In the genomic region with DNA sequence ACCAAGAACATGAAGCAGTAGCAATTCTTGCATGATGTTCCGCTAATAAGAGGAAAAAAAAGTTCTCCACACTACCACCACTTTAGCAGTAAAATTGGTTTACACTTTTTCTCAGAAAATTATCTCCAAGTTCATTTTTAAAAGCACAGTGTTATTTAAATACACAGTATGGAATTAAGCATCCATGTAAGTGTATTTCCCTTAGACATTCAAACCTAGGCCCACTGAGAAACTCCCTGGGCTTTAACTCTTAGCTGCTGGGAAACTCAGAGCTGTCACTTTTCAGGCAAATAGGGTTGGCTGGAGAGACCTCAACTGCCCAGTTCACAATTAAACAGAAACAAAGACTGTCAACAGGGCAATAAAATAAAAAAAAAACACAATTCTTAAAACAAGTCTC, we compare ENCODE assay signal across 12 cellular contexts. TPM values are rescaled to one million over a fixed set of nuclear protein-coding genes. Genes with fewer than 3 reads are reported as not detected.
DNase-seq lines count a peak whose midpoint lies in the region; ATAC-seq and TF ChIP-seq lines count a peak whose summit lies in the region.
"Had no signal": no experiment of that assay in that cellular context is flagged by ENCODE, and none has a peak within 500 bp of the region (broad histone marks: within the 10 kb centered on the region; RNA-seq: fewer than 3 reads in every experiment).

No MANE protein-coding gene starts in this region.

- H3K4me1 ChIP-seq in left ventricle myocardium inferior: peaks cover 62% of the 10 kb centered on the region
- peaks cover 44% of the 10 kb centered on the region for H3K4me1 ChIP-seq in muscle layer of colon (ENCODE audit: insufficient read depth, low read length)

- H3K9ac ChIP-seq in muscle layer of colon (ENCODE audit: low read length): peak overlapping the region; percentile 85

- intact Hi-C loops in left ventricle myocardium inferior (cut with micrococcal nuclease): no loop called here
- intact Hi-C loops in cardiac septum (cut with DNase I): no loop called here

- H3K4me3 ChIP-seq in left ventricle myocardium inferior: peak overlapping the region; percentile 74
- H3K4me3 ChIP-seq in muscle layer of colon (ENCODE audit: low read depth in 1 of 2, low read length in 2 of 2): peak overlapping the region in 1 of 2 donors; percentile 92

- H3K27me3 ChIP-seq in left ventricle myocardium inferior (ENCODE audit: low read depth): peaks cover 10% of the 10 kb centered on the region
- H3K27me3 ChIP-seq in muscle layer of colon (ENCODE audit: control insufficient read depth in 1 of 2, insufficient read depth in 2 of 2, low read length in 2 of 2): no peaks in the 10 kb centered on the region

- no peak for DNase-seq in left ventricle myocardium inferior
- no peak for DNase-seq in cardiac septum (ENCODE audit: low spot score)
- DNase-seq in caudate nucleus (lab: John Stamatoyannopoulos, UW): no peak
- DNase-seq in midbrain (lab: John Stamatoyannopoulos, UW): no peak
- no peak for DNase-seq in foreskin melanocyte
- no peak for DNase-seq in NCI-H345 treated with DMSO at 0.1 percent for 48 hours (lab: John Stamatoyannopoulos, UW; ENCODE audit: unreplicated experiment)
- DNase-seq: activated CD8-positive, alpha-beta memory T cell treated with anti-CD3 and anti-CD28 coated beads, Interleukin-2, amount 50 U/mL, for 48 hours; H7; NCI-H2081 treated with DMSO at 0.1 percent for 48 hours had no signal

- H3K36me3 ChIP-seq in left ventricle myocardium inferior (no peaks in the 10 kb centered on the region), muscle layer of colon (ENCODE audit: insufficient read depth, low read length) (no peaks in the 10 kb centered on the region)

- H3K9me3 ChIP-seq in left ventricle myocardium inferior (replicated peaks) (no peaks in the 10 kb centered on the region), muscle layer of colon (ENCODE audit: low read length) (no peaks in the 10 kb centered on the region)

- ATAC-seq in HG03135 (IDR thresholded peaks at IDR 0.05; ENCODE audit: unreplicated experiment): no peak
- ATAC-seq: stimulated activated memory B cell treated with anti-CD40 and anti-IgM and Interleukin-4, amounts not matched to agents 10 μg/mL and 1 μg/mL and 100 μg/mL, for 72 hours had no signal

- peak overlapping the region; percentile 96 for H3K27ac ChIP-seq in left ventricle myocardium inferior (replicated peaks)
- H3K27ac ChIP-seq in caudate nucleus (ENCODE audit: low read depth, low read length): peak overlapping the region; percentile 94
- peak overlapping the region; percentile 50 for H3K27ac ChIP-seq in muscle layer of colon (ENCODE audit: low read depth, low read length)

- no peak for TF ChIP-seq CTCF in left ventricle myocardium inferior (IDR thresholded peaks at IDR 0.05; ENCODE audit: borderline replicate concordance)

RNA-seq across cellular contexts. Expression of gene GNAQ, which starts 2.7 kb away (rescaled TPM):
- 15.2 TPM for total RNA-seq in left ventricle myocardium inferior
- total RNA-seq in cardiac septum: 14.8 TPM
